ENCODE assay signal across 18 cellular contexts in the genomic region with DNA sequence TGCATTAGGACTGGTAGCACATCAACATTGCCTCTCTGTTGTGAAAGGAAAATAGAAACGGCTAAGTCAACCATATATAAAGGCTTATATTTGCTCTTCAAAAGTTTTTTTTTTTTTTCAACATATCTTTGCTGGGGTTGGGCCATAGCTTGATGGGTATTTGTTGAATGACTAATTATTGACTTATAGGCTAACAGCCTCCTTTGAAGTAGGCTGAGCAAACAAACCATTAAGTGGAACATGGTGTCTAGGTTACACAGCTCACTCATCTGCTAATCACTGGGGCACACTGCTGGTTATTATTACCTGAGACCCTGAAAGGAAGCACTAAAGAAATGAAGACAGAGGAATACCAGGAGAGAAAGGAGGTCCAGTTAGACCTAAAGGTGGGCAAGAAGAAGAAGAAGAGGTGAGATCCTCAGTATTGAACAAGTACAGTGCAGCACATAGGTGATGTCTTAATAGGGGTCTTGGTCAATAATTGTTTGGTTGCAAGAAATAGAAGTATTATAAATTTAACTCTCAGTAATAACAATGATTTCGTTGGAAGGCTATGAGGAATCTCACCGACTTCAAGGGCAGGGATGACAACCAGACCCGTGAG.
DNase-seq lines count a peak whose midpoint lies in the region; ATAC-seq, FAIRE-seq and TF ChIP-seq lines count a peak whose summit lies in the region.
"Had no signal": no experiment of that assay in that cellular context is flagged by ENCODE, and none has a peak within 500 bp of the region (broad histone marks: within the 10 kb centered on the region; RNA-seq: fewer than 3 reads in every experiment).

No MANE protein-coding gene starts in this region.

- H3K9me3 ChIP-seq in liver (ENCODE audit: control insufficient read depth in 4 of 4, low read length in 3 of 4) (no peaks in the 10 kb centered on the region), adrenal gland (replicated peaks in 1 of 3) (no peaks in the 10 kb centered on the region)
- H3K9me3 ChIP-seq: esophagus squamous epithelium had no signal

- WGBS in liver = 70% methylated on average over 4 of the region's 4 CpGs
- WGBS in adrenal gland, 4 donors = 80 to 87% (median 86%) methylated on average over 4 of the region's 4 CpGs

- no peak for TF ChIP-seq RAD21 in liver (IDR thresholded peaks at IDR 0.05)

- intact Hi-C loops in adrenal gland (cut with DNase I) = no loop called here

- TF ChIP-seq CTCF in liver (IDR thresholded peaks at IDR 0.05; ENCODE audit: low read depth, low read length, missing input control) (no peak), adrenal gland (IDR thresholded peaks at IDR 0.05) (no peak)

- no peak for TF ChIP-seq POLR2A in adrenal gland (IDR thresholded peaks at IDR 0.05)

- H3K4me1 ChIP-seq in liver (ENCODE audit: control insufficient read depth in 4 of 4, insufficient read depth in 4 of 4, low read length in 3 of 4) = peaks cover 11 to 29% (median 23%) of the 10 kb centered on the region in 4 donors
- H3K4me1 ChIP-seq in adrenal gland (replicated peaks in 1 of 2) = peaks cover 16 to 22% of the 10 kb centered on the region in 2 donors

- no peak for FAIRE-seq in RCC 7860 (lab: Jason Lieb, UNC)

- H3K36me3 ChIP-seq in liver (ENCODE audit: control insufficient read depth in 4 of 4, insufficient read depth in 3 of 4, low read depth in 1 of 4, low read length in 3 of 4) (no peaks in the 10 kb centered on the region), adrenal gland (replicated peaks in 1 of 2) (no peaks in the 10 kb centered on the region)
- H3K36me3 ChIP-seq: esophagus squamous epithelium had no signal

- H3K27ac ChIP-seq in liver (ENCODE audit: low read depth in 1 of 2, low read length in 2 of 2) (no peak overlapping the region), adrenal gland (no peak overlapping the region)
- H3K27ac ChIP-seq: esophagus squamous epithelium had no signal

- H3K27me3 ChIP-seq in liver (ENCODE audit: control insufficient read depth in 4 of 4, insufficient read depth in 4 of 4, low read length in 3 of 4) = no peaks in the 10 kb centered on the region
- H3K27me3 ChIP-seq in adrenal gland = no peaks in the 10 kb centered on the region

- peak; percentile 60 for DNase-seq in DMS79 treated with DMSO at 0.1 percent for 48 hours (lab: John Stamatoyannopoulos, UW)
- peak; percentile 63 to 72 for DNase-seq in NCI-H1930 (lab: John Stamatoyannopoulos, UW)
- DNase-seq in RCC 7860 (ENCODE audit: low spot score) = peak; percentile 9
- no peak for DNase-seq in ureter (ENCODE audit: low spot score)
- DNase-seq in adrenal gland = no peak
- DNase-seq in medulla oblongata (ENCODE audit: extremely low spot score) = no peak
- DNase-seq: activated CD8-positive, alpha-beta T cell treated with anti-CD3 and anti-CD28 coated beads, Interleukin-2, amount 10 ng/mL, durations not matched to agents 7 days and 5 days; activated naive CD4-positive, alpha-beta T cell; central memory CD4-positive, alpha-beta T cell; esophagus squamous epithelium; GF-D8; midbrain; posterior cingulate gyrus; stimulated activated CD4-positive, alpha-beta T cell treated with anti-CD3 and anti-CD28 coated beads, Interleukin-2, amount 100 ng/mL, for 24 hours; stimulated activated naive CD4-positive, alpha-beta T cell; T-helper 9 cell had no signal

- H3K9ac ChIP-seq in liver (ENCODE audit: low read depth in 1 of 2, low read length in 2 of 2) = no peak overlapping the region

- H3K4me3 ChIP-seq in liver (ENCODE audit: low read depth in 1 of 3, low read length in 3 of 3) (no peak overlapping the region), adrenal gland (no peak overlapping the region)
- H3K4me3 ChIP-seq: esophagus squamous epithelium had no signal

- no peak for ATAC-seq in GM19452 (IDR thresholded peaks at IDR 0.05; ENCODE audit: unreplicated experiment)
- ATAC-seq: activated CD8-positive, alpha-beta T cell treated with anti-CD3 and anti-CD28 coated beads, Interleukin-2, amount 10 ng/mL, durations not matched to agents 7 days and 5 days had no signal

TF ChIP-seq in liver, 16 proteins besides CTCF, POLR2A, EP300 and RAD21:
- no peak for TF ChIP-seq FOXA1 (IDR thresholded peaks at IDR 0.05)
- no peak for TF ChIP-seq GABPA (IDR thresholded peaks at IDR 0.05 in 1 of 2, conservative IDR thresholded peaks at IDR 0.05 in 1 of 2)
- TF ChIP-seq, protein P1, sequence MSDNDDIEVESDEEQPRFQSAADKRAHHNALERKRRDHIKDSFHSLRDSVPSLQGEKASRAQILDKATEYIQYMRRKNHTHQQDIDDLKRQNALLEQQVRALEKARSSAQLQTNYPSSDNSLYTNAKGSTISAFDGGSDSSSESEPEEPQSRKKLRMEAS (IDR thresholded peaks at IDR 0.05) = no peak
- TF ChIP-seq FOXA2 (IDR thresholded peaks at IDR 0.05) = peak; percentile 45
- TF ChIP-seq TAF1 (conservative IDR thresholded peaks at IDR 0.05) = no peak
- TF ChIP-seq JUND (IDR thresholded peaks at IDR 0.05) = peak; percentile 73 to 75
- peak; percentile 15 for TF ChIP-seq YY1 (IDR thresholded peaks at IDR 0.05)
- TF ChIP-seq NR2F2 (IDR thresholded peaks at IDR 0.05) = no peak
- TF ChIP-seq EGR1 (IDR thresholded peaks at IDR 0.05; ENCODE audit: low read depth in 2 of 2) = no peak
- TF ChIP-seq, protein P2, sequence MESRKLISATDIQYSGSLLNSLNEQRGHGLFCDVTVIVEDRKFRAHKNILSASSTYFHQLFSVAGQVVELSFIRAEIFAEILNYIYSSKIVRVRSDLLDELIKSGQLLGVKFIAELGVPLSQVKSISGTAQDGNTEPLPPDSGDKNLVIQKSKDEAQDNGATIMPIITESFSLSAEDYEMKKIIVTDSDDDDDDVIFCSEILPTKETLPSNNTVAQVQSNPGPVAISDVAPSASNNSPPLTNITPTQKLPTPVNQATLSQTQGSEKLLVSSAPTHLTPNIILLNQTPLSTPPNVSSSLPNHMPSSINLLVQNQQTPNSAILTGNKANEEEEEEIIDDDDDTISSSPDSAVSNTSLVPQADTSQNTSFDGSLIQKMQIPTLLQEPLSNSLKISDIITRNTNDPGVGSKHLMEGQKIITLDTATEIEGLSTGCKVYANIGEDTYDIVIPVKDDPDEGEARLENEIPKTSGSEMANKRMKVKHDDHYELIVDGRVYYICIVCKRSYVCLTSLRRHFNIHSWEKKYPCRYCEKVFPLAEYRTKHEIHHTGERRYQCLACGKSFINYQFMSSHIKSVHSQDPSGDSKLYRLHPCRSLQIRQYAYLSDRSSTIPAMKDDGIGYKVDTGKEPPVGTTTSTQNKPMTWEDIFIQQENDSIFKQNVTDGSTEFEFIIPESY (IDR thresholded peaks at IDR 0.05) = no peak
- TF ChIP-seq, protein P3, sequence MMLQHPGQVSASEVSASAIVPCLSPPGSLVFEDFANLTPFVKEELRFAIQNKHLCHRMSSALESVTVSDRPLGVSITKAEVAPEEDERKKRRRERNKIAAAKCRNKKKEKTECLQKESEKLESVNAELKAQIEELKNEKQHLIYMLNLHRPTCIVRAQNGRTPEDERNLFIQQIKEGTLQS (IDR thresholded peaks at IDR 0.05) = no peak
- no peak for TF ChIP-seq SP1 (IDR thresholded peaks at IDR 0.05)
- TF ChIP-seq RXRA (IDR thresholded peaks at IDR 0.05) = peak in 1 of 2 donors; percentile 73
- TF ChIP-seq HNF4G (IDR thresholded peaks at IDR 0.05) = no peak
- TF ChIP-seq HNF4A (conservative IDR thresholded peaks at IDR 0.05) = peak in 1 of 2 donors; percentile 45
- no peak for TF ChIP-seq REST (IDR thresholded peaks at IDR 0.05)

Comparison
In these comparisons a context has a peak if more than half of its experiments do, and no peak if none do; other contexts are left out.
1. DNase-seq: peak in DMS79 treated with DMSO at 0.1 percent for 48 hours (single experiment), NCI-H1930 (2 of 2) and RCC 7860 (single experiment); none in ureter (single experiment), adrenal gland (0 of 7) and medulla oblongata (single experiment).